Comparison of ENCODE assay signal across 34 cellular contexts in genomic region chr13:38386421-38386820, GRCh38. TPM values are rescaled to one million over a fixed set of nuclear protein-coding genes. Genes with fewer than 3 reads are reported as not detected.
A peak's percentile ranks its signal among the peaks of the same experiment; 100 is the strongest.
DNase-seq lines count a peak whose midpoint lies in the region; ATAC-seq, FAIRE-seq and TF ChIP-seq lines count a peak whose summit lies in the region.
"Had no signal": no experiment of that assay in that cellular context is flagged by ENCODE, and none has a peak within 500 bp of the region (broad histone marks: within the 10 kb centered on the region; RNA-seq: fewer than 3 reads in every experiment).

No MANE protein-coding gene starts in this region.

- H3K4me3 ChIP-seq in GM23248 (no peak overlapping the region), fibroblast of lung (replicated peaks in 1 of 4; ENCODE audit: control extremely low read depth in 1 of 4, insufficient read depth in 1 of 4, low read depth in 3 of 4, low read length in 4 of 4) (no peak overlapping the region), neuron (ENCODE audit: low read length) (no peak overlapping the region)
- H3K4me3 ChIP-seq: heart right ventricle, MG63, prostate gland, SJSA1 had no signal

- H3K9ac ChIP-seq in GM23248 (no peak overlapping the region), fibroblast of lung (ENCODE audit: insufficient read depth, low read length) (no peak overlapping the region)

- DNase-seq in GM23248 (peak; percentile 63), amniotic epithelial cell (ENCODE audit: low read depth) (peak; percentile 27), fibroblast of lung (ENCODE audit: low read depth in 2 of 2) (peak; percentile 27 to 29), H54 (ENCODE audit: insufficient read length, low spot score) (no peak), urothelium cell line (ENCODE audit: low spot score) (no peak)
- DNase-seq: activated CD4-positive, alpha-beta T cell treated with anti-CD3 and anti-CD28 coated beads for 48 hours; activated effector memory CD4-positive, alpha-beta T cell treated with anti-CD3 and anti-CD28 coated beads, Interleukin-2, amount 50 U/mL, for 16 hours; activated naive CD8-positive, alpha-beta T cell treated with anti-CD3 and anti-CD28 coated beads, Interleukin-2, amount 10 ng/mL, durations not matched to agents 7 days and 5 days; activated T-cell treated with anti-CD3 and anti-CD28 coated beads for 4 hours; C1 segment of cervical spinal cord; COR-L47; dermis blood vessel endothelial cell; DMS79; foreskin melanocyte; GOT3; heart right ventricle; KG1; MG63; naive thymus-derived CD8-positive, alpha-beta T cell; NCI-H1105; NCI-H187 treated with DMSO at 0.1 percent for 48 hours; NCI-H2171; NCI-H510A; occipital lobe; stimulated activated CD4-positive, alpha-beta T cell treated with anti-CD3 and anti-CD28 coated beads, Interleukin-15, amount 100 ng/mL, for 24 hours; stimulated activated CD4-positive, alpha-beta T cell treated with anti-CD3 and anti-CD28 coated beads, Interleukin-4, amount 100 ng/mL, for 4 hours; T1000; WERI-Rb-1 had no signal

- 91 to 95% methylated on average over 1 of the region's 1 CpG for WGBS in GM23248 (ENCODE audit: low coverage in 1 of 2, low lambda C conversion rate in 2 of 2, missing lambda C conversion rate in 2 of 2), 2 experiments

- ATAC-seq in HG02885 (IDR thresholded peaks at IDR 0.05; ENCODE audit: poor library complexity, unreplicated experiment), result no peak
- ATAC-seq: heart right ventricle; naive thymus-derived CD8-positive, alpha-beta T cell; stimulated activated effector memory CD8-positive, alpha-beta T cell treated with anti-CD3 and anti-CD28 coated beads, Interleukin-12 subunit alpha, Interleukin-12 subunit beta, amount 100 ng/mL, for 72 hours had no signal

- in situ Hi-C loops in GM23248 (cut with MboI), result no loop called here

- H3K9me3 ChIP-seq in GM23248 (ENCODE audit: low read depth) (no peaks in the 10 kb centered on the region), fibroblast of lung (ENCODE audit: control insufficient read depth, insufficient read depth, low read depth, low read length) (no peaks in the 10 kb centered on the region), neuron (ENCODE audit: low read length) (no peaks in the 10 kb centered on the region)
- H3K9me3 ChIP-seq: MG63, prostate gland, SJSA1 had no signal

- H3F3A ChIP-seq in GM23248 (ENCODE audit: insufficient read depth), result peaks cover 17% of the 10 kb centered on the region

- H3K36me3 ChIP-seq in GM23248 (ENCODE audit: low read depth) (no peaks in the 10 kb centered on the region), fibroblast of lung (ENCODE audit: control insufficient read depth, insufficient read depth, low read length) (no peaks in the 10 kb centered on the region), neuron (ENCODE audit: insufficient read depth, low read length) (no peaks in the 10 kb centered on the region)
- H3K36me3 ChIP-seq: heart right ventricle, MG63, prostate gland, SJSA1, WERI-Rb-1 had no signal

- no peaks in the 10 kb centered on the region; the same call in 1 of the 2 replicates for H3K9me2 ChIP-seq in GM23248 (ENCODE audit: insufficient read depth)

- peak overlapping the region; percentile 12 for H3K4me2 ChIP-seq in GM23248 (ENCODE audit: unreplicated experiment)
- no peak overlapping the region for H3K4me2 ChIP-seq in fibroblast of lung (ENCODE audit: extremely low read depth, insufficient read depth, low read length)

- H3K79me2 ChIP-seq in GM23248 (ENCODE audit: insufficient read depth) (no peaks in the 10 kb centered on the region), fibroblast of lung (ENCODE audit: control insufficient read depth, insufficient read depth, low read length) (no peaks in the 10 kb centered on the region)

- no peak for FAIRE-seq in H54 (lab: Jason Lieb, UNC)
- FAIRE-seq in urothelium cell line (lab: Jason Lieb, UNC), result no peak
- FAIRE-seq: HTR-8/SVneo had no signal

- no peaks in the 10 kb centered on the region for H3K27me3 ChIP-seq in GM23248 (replicated peaks; ENCODE audit: insufficient read depth)
- no peaks in the 10 kb centered on the region for H3K27me3 ChIP-seq in fibroblast of lung (ENCODE audit: control insufficient read depth, insufficient read depth, low read length)
- H3K27me3 ChIP-seq in neuron (ENCODE audit: insufficient read depth, low read length), result no peaks in the 10 kb centered on the region
- H3K27me3 ChIP-seq: heart right ventricle, MG63, SJSA1 had no signal

- TF ChIP-seq CTCF in fibroblast of lung (conservative IDR thresholded peaks at IDR 0.05 in 1 of 2, IDR thresholded peaks at IDR 0.05 in 1 of 2; ENCODE audit: low read depth in 1 of 2, low read length in 2 of 2), result no peak

- H3K4me1 ChIP-seq in GM23248 (ENCODE audit: insufficient read depth) (peaks cover 36% of the 10 kb centered on the region), fibroblast of lung (ENCODE audit: control insufficient read depth, extremely low read depth, insufficient read depth, low read length) (no peaks in the 10 kb centered on the region), neuron (ENCODE audit: insufficient read depth, low read length) (no peaks in the 10 kb centered on the region)
- H3K4me1 ChIP-seq: prostate gland had no signal

- H2AFZ ChIP-seq in GM23248 (no peak overlapping the region), fibroblast of lung (ENCODE audit: low read length) (no peak overlapping the region), neuron (ENCODE audit: low read depth, low read length) (peak overlapping the region; percentile 47)

- H3K27ac ChIP-seq in GM23248 (no peak overlapping the region), fibroblast of lung (ENCODE audit: insufficient read depth, low read length) (no peak overlapping the region)
- H3K27ac ChIP-seq: heart right ventricle, prostate gland, WERI-Rb-1 had no signal

- H4K20me1 ChIP-seq in GM23248 (ENCODE audit: insufficient read depth), result no peaks in the 10 kb centered on the region
- no peaks in the 10 kb centered on the region for H4K20me1 ChIP-seq in fibroblast of lung (ENCODE audit: control insufficient read depth, extremely low read depth, insufficient read depth, low read length)

- TF ChIP-seq POLR2A in H54 (IDR thresholded peaks at IDR 0.05; ENCODE audit: low read depth, low read length), result no peak

RNA-seq across cellular contexts. Expression of gene UFM1, which starts 36.8 kb away (rescaled TPM):
- total RNA-seq in GM23248 (2014; rRNA removed; shearing (Covaris generic)), result 125 and 131 TPM in 2 replicates
- polyA plus RNA-seq in GM23248 (2016; fragmentation: Nextera tagmentation; extraction: Ambion mirVana), result 125 and 130 TPM in 2 replicates
- 83.6 and 83.7 TPM in 2 replicates for total RNA-seq in fibroblast of lung
- 71.8 and 98.3 TPM in 2 replicates for polyA plus RNA-seq in fibroblast of lung
- 42.8 and 59.4 TPM in 2 replicates for polyA plus RNA-seq in fibroblast of lung (2012)
- 2.5 and 4.5 TPM in 2 replicates for polyA minus RNA-seq in fibroblast of lung (ENCODE audit: low replicate concordance)

Comparison
In these comparisons a context has a peak if more than half of its experiments do, and no peak if none do; other contexts are left out.
1. DNase-seq: peak in GM23248 (single experiment), amniotic epithelial cell (single experiment) and fibroblast of lung (2 of 2); none in H54 (single experiment) and urothelium cell line (single experiment).